1 cellular context compared by ENCODE assay signal in the genomic region with DNA sequence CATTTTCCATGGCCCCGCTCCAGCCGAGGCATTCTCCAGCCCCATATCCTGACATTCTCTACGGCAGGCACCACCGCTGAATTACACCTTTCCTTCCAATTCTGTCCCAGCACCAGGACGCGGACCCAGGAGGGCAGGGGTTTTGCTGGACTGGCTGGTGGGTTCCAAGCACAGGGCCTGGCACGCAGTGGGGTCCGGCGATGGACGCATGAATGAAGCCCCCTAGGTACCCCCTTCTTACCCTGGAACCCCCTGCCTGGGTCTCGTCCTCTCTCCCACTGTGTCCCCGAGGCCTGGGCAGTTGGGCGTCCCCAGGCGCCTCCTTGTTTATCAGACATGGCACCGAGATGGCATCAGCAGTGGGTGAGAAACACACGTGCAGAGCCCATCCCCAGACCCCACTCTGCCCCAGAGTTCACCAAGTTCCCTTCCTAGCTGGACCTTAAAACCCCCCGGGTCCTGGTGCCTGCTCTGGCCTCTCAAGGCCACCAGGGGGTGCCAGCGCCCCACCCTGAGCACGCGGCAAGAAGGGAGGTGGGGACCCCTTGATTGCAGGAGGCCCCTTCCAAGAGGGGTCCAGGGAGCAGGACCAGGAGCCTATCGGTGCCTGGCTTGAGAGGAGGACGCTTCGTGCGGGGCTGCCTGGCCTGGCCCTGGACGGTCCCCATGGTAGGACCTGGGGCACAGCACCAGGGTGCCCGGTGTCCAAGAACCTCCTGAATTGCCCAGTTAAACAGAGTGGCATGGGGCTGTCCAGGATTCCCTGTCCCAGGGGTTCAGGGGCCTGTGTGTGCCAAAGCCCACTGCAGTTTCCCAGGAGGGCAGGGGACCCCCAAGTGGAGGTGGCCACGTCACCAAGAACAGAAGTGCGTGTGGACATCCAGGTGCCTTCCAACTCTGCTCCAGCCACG.
TF ChIP-seq lines count a peak whose summit lies in the region.

No MANE protein-coding gene starts in this region.

TF ChIP-seq in IMR-90, 13 proteins besides CTCF, POLR2A, EP300 and RAD21:
- TF ChIP-seq MXI1 (IDR thresholded peaks at IDR 0.05; ENCODE audit: borderline replicate concordance, low read depth, low read length) (no peak), SMC3 (IDR thresholded peaks at IDR 0.05; ENCODE audit: low read depth, low read length) (peak; percentile 90), MAZ (IDR thresholded peaks at IDR 0.05; ENCODE audit: borderline replicate concordance, low read depth, low read length) (0 out of 2 replicates have a peak, but pooled peaks have one; percentile 34)
